In the genomic region with DNA sequence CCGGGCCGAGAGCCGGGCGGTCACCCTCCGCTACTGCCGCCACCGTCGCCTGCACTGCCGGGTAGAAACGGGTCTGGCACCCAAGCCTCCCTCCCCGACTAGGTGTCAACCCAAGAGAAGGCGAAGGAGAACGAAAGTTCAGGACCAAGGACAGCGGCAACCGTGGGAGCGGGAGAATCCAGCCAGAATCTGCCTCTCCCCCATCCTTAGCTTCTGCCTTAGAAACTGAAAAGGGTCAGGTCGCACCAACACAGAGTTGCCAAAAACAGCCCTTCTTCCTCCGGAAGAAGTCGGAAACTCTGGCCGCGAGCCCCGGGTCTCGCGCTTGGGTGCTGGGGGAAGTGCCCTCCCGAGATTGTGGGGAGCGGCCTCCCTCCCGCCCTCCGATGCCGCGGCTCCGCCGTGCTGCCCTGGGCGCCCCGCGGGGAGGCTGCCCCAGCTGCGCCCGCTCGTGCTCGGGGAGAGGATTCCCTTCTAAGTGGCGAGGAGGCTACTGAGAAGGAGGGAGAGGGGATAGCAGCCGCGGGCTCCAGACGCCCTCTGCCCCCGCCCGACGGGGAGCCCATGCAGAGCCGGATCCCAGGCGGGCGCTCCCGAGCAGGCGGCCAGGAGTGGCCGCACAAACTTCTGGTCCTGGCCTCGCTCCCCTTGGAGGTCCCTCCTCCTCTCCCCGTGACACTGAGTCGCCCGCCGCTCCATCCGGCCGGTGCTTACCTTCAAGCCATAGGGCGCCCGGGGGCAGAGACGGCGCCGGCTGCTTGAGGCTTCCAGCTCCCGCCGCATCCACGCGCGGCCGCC, we compare ENCODE assay signal across 9 cellular contexts. TPM values are rescaled to one million over a fixed set of nuclear protein-coding genes. Genes with fewer than 3 reads are reported as not detected.
A peak's percentile ranks its signal among the peaks of the same experiment; 100 is the strongest.
DNase-seq lines count a peak whose midpoint lies in the region; ATAC-seq, FAIRE-seq and TF ChIP-seq lines count a peak whose summit lies in the region.
"Had no signal": no experiment of that assay in that cellular context is flagged by ENCODE, and none has a peak within 500 bp of the region (broad histone marks: within the 10 kb centered on the region; RNA-seq: fewer than 3 reads in every experiment).

No MANE protein-coding gene starts in this region.

- peaks cover 17% of the 10 kb centered on the region for H3K4me1 Mint-ChIP-seq in neural crest cell

- H3K27me3 Mint-ChIP-seq in neural crest cell (ENCODE audit: low read depth), result peaks cover 92% of the 10 kb centered on the region

- TF ChIP-seq POLR2A in testis (IDR thresholded peaks at IDR 0.05), result no peak

- WGBS in testis, 2 donors, result 1% methylated on average over 15 to 54 of the region's 70 CpGs

- no peak overlapping the region for H3K27ac Mint-ChIP-seq in neural crest cell (ENCODE audit: unreplicated experiment)

- FAIRE-seq in GM18507 (lab: Jason Lieb, UNC), result no peak

- H3K4me3 ChIP-seq in fibroblast of the aortic adventitia (ENCODE audit: low read depth, low read length) (no peak overlapping the region), testis (peak overlapping the region; percentile 12 to 37)

- no peak for TF ChIP-seq CTCF in fibroblast of the aortic adventitia (IDR thresholded peaks at IDR 0.05; ENCODE audit: insufficient read depth, low read length)
- no peak for TF ChIP-seq CTCF in neural crest cell (conservative IDR thresholded peaks at IDR 0.05)
- no peak for TF ChIP-seq CTCF in testis (IDR thresholded peaks at IDR 0.05)

- H3K27ac ChIP-seq in testis, result no peak overlapping the region

- ATAC-seq in HG02981 (IDR thresholded peaks at IDR 0.05; ENCODE audit: unreplicated experiment), result no peak

- H3K36me3 Mint-ChIP-seq in neural crest cell (ENCODE audit: low read depth), result no peaks in the 10 kb centered on the region

- H3K27me3 ChIP-seq in testis, result no peaks in the 10 kb centered on the region

- H3K4me1 ChIP-seq in testis, result no peaks in the 10 kb centered on the region

- no peaks in the 10 kb centered on the region for H3K36me3 ChIP-seq in testis (ENCODE audit: low read depth, missing control alignments)

- peak; percentile 20 for DNase-seq in GM18507 (ENCODE audit: extremely low spot score, insufficient read length, low read depth)
- peak; percentile 16 for DNase-seq in NCI-H748 treated with DMSO at 0.1 percent for 48 hours (lab: John Stamatoyannopoulos, UW)
- peak; percentile 66 to 69 for DNase-seq in activated T-cell treated with anti-CD3 and anti-CD28 coated beads, Interleukin-2, amount 50 U/mL, for 48 hours
- DNase-seq in fibroblast of the aortic adventitia (ENCODE audit: low read depth), result peak; percentile 77
- peak; percentile 97 for DNase-seq in neural crest cell (ENCODE audit: low read depth, low spot score)
- peak; percentile 81 for DNase-seq in testis
- DNase-seq in cerebellum (ENCODE audit: low spot score), result no peak

- no peaks in the 10 kb centered on the region for H3K9me3 Mint-ChIP-seq in neural crest cell

- peak overlapping the region; percentile 86 for H3K4me3 Mint-ChIP-seq in neural crest cell

- H3K9me3 ChIP-seq in testis, result no peaks in the 10 kb centered on the region

- intact Hi-C loops in testis (cut with DNase I; ENCODE audit: low total_unique reads), result no loop called here

RNA-seq across cellular contexts. Expression of a gene that starts 0.6 kb away (rescaled TPM):
- total RNA-seq in fibroblast of the aortic adventitia (ENCODE audit: low replicate concordance), result not detected in 2 replicates
- total RNA-seq in neural crest cell, result 2.8 and 2.9 TPM in 2 replicates
- 1 to 10 TPM in 1 of 2 donors, under 1 TPM in 1; 0.74 to 2.5 TPM for total RNA-seq in testis
- polyA plus RNA-seq in testis (ENCODE audit: insufficient read depth, low read depth, low replicate concordance), result 2.6 TPM
- 0.54 TPM for total RNA-seq in cerebellum
- total RNA-seq: activated CD8-positive, alpha-beta memory T cell treated with anti-CD3 and anti-CD28 coated beads for 36 hours had no signal
